12 cellular contexts compared by ENCODE assay signal in genomic region chr17:74860229-74860998, GRCh38. TPM values are rescaled to one million over a fixed set of nuclear protein-coding genes. Genes with fewer than 3 reads are reported as not detected.
DNase-seq lines count a peak whose midpoint lies in the region; ATAC-seq lines count a peak whose summit lies in the region.
"Had no signal": no experiment of that assay in that cellular context is flagged by ENCODE, and none has a peak within 500 bp of the region (broad histone marks: within the 10 kb centered on the region; RNA-seq: fewer than 3 reads in every experiment).

No MANE protein-coding gene starts in this region.

- peak overlapping the region; percentile 40 for H3K27ac ChIP-seq in right cardiac atrium (ENCODE audit: low read length)
- H3K27ac ChIP-seq: HL-60, pancreas had no signal

- H3K4me3 ChIP-seq in right cardiac atrium (ENCODE audit: low read length), result peak overlapping the region; percentile 53
- no peak overlapping the region for H3K4me3 ChIP-seq in MG63

- POLR2A ChIA-PET in T-cell (lab: Charles Lee), result no interaction called here

- peak overlapping the region; percentile 50 for H3K4me3 Mint-ChIP-seq in activated CD4-positive, alpha-beta T cell treated with anti-CD3 and anti-CD28 coated beads, Interleukin-2, amount 10 ng/mL, durations not matched to agents 24 days and 14 days
- H3K4me3 Mint-ChIP-seq in T-cell, result peak overlapping the region; percentile 50 to 65 (median 61)
- H3K4me3 Mint-ChIP-seq in stimulated activated naive CD8-positive, alpha-beta T cell treated with anti-CD3 and anti-CD28 coated beads, Interleukin-15, Interleukin-2, amounts not matched to agents 100 ng/mL and 50 ng/mL, for 24 hours, result peak overlapping the region; percentile 47

- no peak overlapping the region for H3K27ac Mint-ChIP-seq in activated CD4-positive, alpha-beta T cell treated with anti-CD3 and anti-CD28 coated beads, Interleukin-2, amount 10 ng/mL, durations not matched to agents 24 days and 14 days
- no peak overlapping the region for H3K27ac Mint-ChIP-seq in T-cell
- no peak overlapping the region for H3K27ac Mint-ChIP-seq in stimulated activated naive CD8-positive, alpha-beta T cell treated with anti-CD3 and anti-CD28 coated beads, Interleukin-15, Interleukin-2, amounts not matched to agents 100 ng/mL and 50 ng/mL, for 24 hours

- no peaks in the 10 kb centered on the region for H3K9me3 Mint-ChIP-seq in activated CD4-positive, alpha-beta T cell treated with anti-CD3 and anti-CD28 coated beads, Interleukin-2, amount 10 ng/mL, durations not matched to agents 24 days and 14 days
- no peaks in the 10 kb centered on the region for H3K9me3 Mint-ChIP-seq in T-cell
- H3K9me3 Mint-ChIP-seq in stimulated activated naive CD8-positive, alpha-beta T cell treated with anti-CD3 and anti-CD28 coated beads, Interleukin-15, Interleukin-2, amounts not matched to agents 100 ng/mL and 50 ng/mL, for 24 hours, result no peaks in the 10 kb centered on the region

- peak; percentile 69 for DNase-seq in activated CD4-positive, alpha-beta T cell treated with anti-CD3 and anti-CD28 coated beads, Interleukin-2, amount 10 ng/mL, durations not matched to agents 24 days and 14 days
- DNase-seq in activated CD4-positive, alpha-beta T cell treated with anti-CD3 and anti-CD28 coated beads, Interleukin-2, amount 50 U/mL, for 1 hour, result no peak
- DNase-seq in T-cell, result peak in 7 of 34 experiments; percentile 4 to 31 (median 25)
- DNase-seq in right cardiac atrium, result peak in 1 of 3 donors; percentile 67
- no peak for DNase-seq in NCI-H2081 treated with DMSO at 0.1 percent for 48 hours (lab: John Stamatoyannopoulos, UW)
- no peak for DNase-seq in MG63
- DNase-seq: OCI-M1 had no signal

- 0 out of 2 replicates have a peak, but pooled peaks cover 3% of the 10 kb centered on the region for H3K36me3 ChIP-seq in MG63
- H3K36me3 ChIP-seq: BE2C, pancreas had no signal

- intact Hi-C loops in activated CD4-positive, alpha-beta T cell treated with anti-CD3 and anti-CD28 coated beads, Interleukin-2, amount 10 ng/mL, durations not matched to agents 24 days and 14 days (cut with micrococcal nuclease), result no loop called here
- intact Hi-C loops in right cardiac atrium (cut with DNase I), result loop anchor here in 3 of 4 donors (5.0 kb wide), 3 partner anchors 48 to 113 kb away; partner anchors contain the start of gene NHERF1 (in 1 of the 3)

- peaks cover 52% of the 10 kb centered on the region for H3K27me3 Mint-ChIP-seq in activated CD4-positive, alpha-beta T cell treated with anti-CD3 and anti-CD28 coated beads, Interleukin-2, amount 10 ng/mL, durations not matched to agents 24 days and 14 days
- peaks cover 38 to 50% of the 10 kb centered on the region in 2 donors for H3K27me3 Mint-ChIP-seq in T-cell
- H3K27me3 Mint-ChIP-seq in stimulated activated naive CD8-positive, alpha-beta T cell treated with anti-CD3 and anti-CD28 coated beads, Interleukin-15, Interleukin-2, amounts not matched to agents 100 ng/mL and 50 ng/mL, for 24 hours, result peaks cover 44% of the 10 kb centered on the region

- no peaks in the 10 kb centered on the region for H3K27me3 ChIP-seq in right cardiac atrium (ENCODE audit: control insufficient read depth, insufficient read depth)
- peaks cover 46% of the 10 kb centered on the region for H3K27me3 ChIP-seq in MG63

- H3K9me3 ChIP-seq in right cardiac atrium (ENCODE audit: control insufficient read depth, low read length) (no peaks in the 10 kb centered on the region), MG63 (no peaks in the 10 kb centered on the region)
- H3K9me3 ChIP-seq: BE2C, pancreas had no signal

- CTCF ChIA-PET in T-cell (lab: Charles Lee), result interaction anchor here in 1 of 2 donors (0.6 to 1.1 kb wide), 2 partner anchors 51 to 69 kb away, joined by 4 to 5 read pairs; no protein-coding TSS in a partner anchor

- 2% methylated on average over 50 of the region's 50 CpGs for WGBS in right cardiac atrium

- H3K4me1 ChIP-seq in right cardiac atrium (ENCODE audit: control insufficient read depth, insufficient read depth, low read length), result peaks cover 4% of the 10 kb centered on the region

- H3K36me3 Mint-ChIP-seq in activated CD4-positive, alpha-beta T cell treated with anti-CD3 and anti-CD28 coated beads, Interleukin-2, amount 10 ng/mL, durations not matched to agents 24 days and 14 days (ENCODE audit: low read depth), result peaks cover 15% of the 10 kb centered on the region
- no peaks in the 10 kb centered on the region for H3K36me3 Mint-ChIP-seq in T-cell
- no peaks in the 10 kb centered on the region for H3K36me3 Mint-ChIP-seq in stimulated activated naive CD8-positive, alpha-beta T cell treated with anti-CD3 and anti-CD28 coated beads, Interleukin-15, Interleukin-2, amounts not matched to agents 100 ng/mL and 50 ng/mL, for 24 hours (ENCODE audit: low read depth)

- ATAC-seq in T-cell (replicated peaks in 1 of 4) (peak in 3 of 4 experiments; percentile 11 to 47 (median 19)), right cardiac atrium (peak; percentile 7 to 11), GM19351 (IDR thresholded peaks at IDR 0.05; ENCODE audit: unreplicated experiment) (no peak)

- H3K4me1 Mint-ChIP-seq in activated CD4-positive, alpha-beta T cell treated with anti-CD3 and anti-CD28 coated beads, Interleukin-2, amount 10 ng/mL, durations not matched to agents 24 days and 14 days, result peaks cover 9% of the 10 kb centered on the region
- H3K4me1 Mint-ChIP-seq in T-cell, result peaks cover 18 to 30% (median 25%) of the 10 kb centered on the region in 3 donors
- peaks cover 15% of the 10 kb centered on the region for H3K4me1 Mint-ChIP-seq in stimulated activated naive CD8-positive, alpha-beta T cell treated with anti-CD3 and anti-CD28 coated beads, Interleukin-15, Interleukin-2, amounts not matched to agents 100 ng/mL and 50 ng/mL, for 24 hours (ENCODE audit: low read depth)

RNA-seq across cellular contexts. Expression of gene GRIN2C, which starts 0.7 kb away (rescaled TPM):
- 0.05 and 0.19 TPM in 2 replicates for total RNA-seq in activated CD4-positive, alpha-beta T cell treated with anti-CD3 and anti-CD28 coated beads, Interleukin-2, amount 10 ng/mL, durations not matched to agents 24 days and 14 days
- total RNA-seq in T-cell (not detected), right cardiac atrium (10 to 100 TPM; 30.4 to 62.8 (median 51.3) TPM)
- polyA plus RNA-seq in right cardiac atrium, result 31.4 TPM
- total RNA-seq in MG63 (2014; rRNA removed; shearing (Covaris generic); ENCODE audit: low replicate concordance), result not detected in 2 replicates

RNA-seq across cellular contexts. Expression of gene FDXR, which starts 12.4 kb away (rescaled TPM):
- total RNA-seq in activated CD4-positive, alpha-beta T cell treated with anti-CD3 and anti-CD28 coated beads, Interleukin-2, amount 10 ng/mL, durations not matched to agents 24 days and 14 days, result 18.8 and 20.5 TPM in 2 replicates
- total RNA-seq in T-cell, result 10 to 100 TPM in 3 of 5 donors, 1 to 10 TPM in 2; 4.2 to 20.7 (median 15.3) TPM
- total RNA-seq in right cardiac atrium, result 10 to 100 TPM in 1 of 4 donors, 1 to 10 TPM in 3; 4.9 to 10.5 (median 7.1) TPM
- polyA plus RNA-seq in right cardiac atrium, result 9.9 TPM
- 8.4 and 15.6 TPM in 2 replicates for total RNA-seq in MG63 (2014; rRNA removed; shearing (Covaris generic); ENCODE audit: low replicate concordance)

RNA-seq across cellular contexts. Expression of gene FADS6, which starts 33.0 kb away (rescaled TPM):
- total RNA-seq in activated CD4-positive, alpha-beta T cell treated with anti-CD3 and anti-CD28 coated beads, Interleukin-2, amount 10 ng/mL, durations not matched to agents 24 days and 14 days, result not detected in 2 replicates
- total RNA-seq in T-cell (not detected), right cardiac atrium (not detected)
- 0.05 TPM for polyA plus RNA-seq in right cardiac atrium
- not detected in 2 replicates for total RNA-seq in MG63 (2014; rRNA removed; shearing (Covaris generic); ENCODE audit: low replicate concordance)

Comparison
In these comparisons a context has a peak if more than half of its experiments do, and no peak if none do; other contexts are left out.
1. RNA of gene GRIN2C, which starts 0.7 kb away (total RNA-seq): 30.4 to 62.8 TPM in right cardiac atrium; 0.05 to 0.19 TPM in activated CD4-positive, alpha-beta T cell treated with anti-CD3 and anti-CD28 coated beads, Interleukin-2, amount 10 ng/mL, durations not matched to agents 24 days and 14 days, not detected in T-cell and not detected in MG63; every median in the first group is over 10 times any median in the second.
2. Peak in every context shown above with its lines, with median percentiles within 50 percentile points of each other: H3K4me3 Mint-ChIP-seq.